ENCODE assay signal across 1 cellular context in genomic region chr7:107659666-107660065, GRCh38.
TF ChIP-seq lines count a peak whose summit lies in the region.

No MANE protein-coding gene starts in this region.

TF ChIP-seq in K562, 482 proteins besides CTCF, POLR2A, EP300 and RAD21 (continued from another document and continues in another):
- TF ChIP-seq MGA (IDR thresholded peaks at IDR 0.05) = peak; percentile 99
- TF ChIP-seq NR2C2 (CRISPR knock-in tag; IDR thresholded peaks at IDR 0.05) = no peak
- TF ChIP-seq NR2C2 (tag; IDR thresholded peaks at IDR 0.05) = peak; percentile 85; the same call in 1 of the 2 replicates
- no peak for TF ChIP-seq MIER1 (IDR thresholded peaks at IDR 0.05; ENCODE audit: low read depth)
- TF ChIP-seq ID3 (CRISPR knock-in tag; IDR thresholded peaks at IDR 0.05) = no peak
- no peak for TF ChIP-seq ID3 (tag; IDR thresholded peaks at IDR 0.05)
- no peak for TF ChIP-seq NFATC3 (IDR thresholded peaks at IDR 0.05)
- TF ChIP-seq NKRF (IDR thresholded peaks at IDR 0.05; ENCODE audit: borderline replicate concordance) = no peak
- TF ChIP-seq PRPF4 (IDR thresholded peaks at IDR 0.05; ENCODE audit: insufficient read depth, low read depth, low read length, poor library complexity, severe bottlenecking) = no peak
- TF ChIP-seq DPF2 (IDR thresholded peaks at IDR 0.05) = peak; percentile 69; the same call in 1 of the 2 replicates
- TF ChIP-seq CCNT2 (IDR thresholded peaks at IDR 0.05; ENCODE audit: borderline replicate concordance, extremely low read depth, insufficient read length, low read depth, low read length) = no peak
- no peak for TF ChIP-seq ZNF644 (tag; IDR thresholded peaks at IDR 0.05; ENCODE audit: low read depth)
- peak; percentile 35; the same call in 1 of the 2 replicates for TF ChIP-seq HDAC2 (IDR thresholded peaks at IDR 0.05)
- TF ChIP-seq NFXL1 (CRISPR knock-in tag; IDR thresholded peaks at IDR 0.05) = no peak
- TF ChIP-seq IRF9 (tag; IDR thresholded peaks at IDR 0.05) = no peak
- TF ChIP-seq ZNF589 (CRISPR knock-in tag; IDR thresholded peaks at IDR 0.05; ENCODE audit: low read depth) = peak; percentile 83; the same call in 1 of the 2 replicates
- no peak for TF ChIP-seq BRD9 (IDR thresholded peaks at IDR 0.05; ENCODE audit: low read depth, partially characterized antibody)
- TF ChIP-seq TAL1 (IDR thresholded peaks at IDR 0.05) = no peak
- TF ChIP-seq ZNF282 (CRISPR knock-in tag; IDR thresholded peaks at IDR 0.05) = no peak
- TF ChIP-seq PRDM10 (IDR thresholded peaks at IDR 0.05; ENCODE audit: partially characterized antibody) = no peak
- TF ChIP-seq MAFK (IDR thresholded peaks at IDR 0.05; ENCODE audit: low read length) = peak; percentile 3; the same call in 1 of the 2 replicates
- TF ChIP-seq LEF1 (IDR thresholded peaks at IDR 0.05) = peak; percentile 91; the same call in 1 of the 2 replicates
- TF ChIP-seq MEIS2 (IDR thresholded peaks at IDR 0.05; ENCODE audit: partially characterized antibody) = peak; percentile 67
- TF ChIP-seq FOXA3 (CRISPR knock-in tag; conservative IDR thresholded peaks at IDR 0.05 in 1 of 2, IDR thresholded peaks at IDR 0.05 in 1 of 2) = no peak
- TF ChIP-seq NR3C1 (CRISPR knock-in tag; IDR thresholded peaks at IDR 0.05) = no peak
- no peak for TF ChIP-seq POLR2AphosphoS5 (IDR thresholded peaks at IDR 0.05; ENCODE audit: control insufficient read depth, insufficient read depth, low read depth, low read length)
- no peak for TF ChIP-seq ZNF740 (CRISPR knock-in tag; IDR thresholded peaks at IDR 0.05)
- no peak for TF ChIP-seq ZNF740 (tag; IDR thresholded peaks at IDR 0.05)
- peak; percentile 76 for TF ChIP-seq ARID1B (IDR thresholded peaks at IDR 0.05)
- 0 out of 2 replicates have a peak, but pooled peaks have one; percentile 46 for TF ChIP-seq ZNF511 (CRISPR knock-in tag; IDR thresholded peaks at IDR 0.05)
- TF ChIP-seq E2F6 (IDR thresholded peaks at IDR 0.05; ENCODE audit: borderline replicate concordance in 1 of 2, extremely low read depth in 1 of 2, insufficient read depth in 1 of 2, insufficient read length in 1 of 2, low read depth in 1 of 2, low read length in 1 of 2, poor library complexity in 1 of 2, severe bottlenecking in 1 of 2) = peak in 1 of 2 experiments; percentile 38
- peak; percentile 93 for TF ChIP-seq ZBTB5 (IDR thresholded peaks at IDR 0.05)
- peak; percentile 79 for TF ChIP-seq SMAD4 (CRISPR knock-in tag; conservative IDR thresholded peaks at IDR 0.05)
- peak; percentile 18 for TF ChIP-seq NUFIP1 (IDR thresholded peaks at IDR 0.05; ENCODE audit: partially characterized antibody)
- TF ChIP-seq CSDE1 (IDR thresholded peaks at IDR 0.05) = no peak
